In the genomic region with DNA sequence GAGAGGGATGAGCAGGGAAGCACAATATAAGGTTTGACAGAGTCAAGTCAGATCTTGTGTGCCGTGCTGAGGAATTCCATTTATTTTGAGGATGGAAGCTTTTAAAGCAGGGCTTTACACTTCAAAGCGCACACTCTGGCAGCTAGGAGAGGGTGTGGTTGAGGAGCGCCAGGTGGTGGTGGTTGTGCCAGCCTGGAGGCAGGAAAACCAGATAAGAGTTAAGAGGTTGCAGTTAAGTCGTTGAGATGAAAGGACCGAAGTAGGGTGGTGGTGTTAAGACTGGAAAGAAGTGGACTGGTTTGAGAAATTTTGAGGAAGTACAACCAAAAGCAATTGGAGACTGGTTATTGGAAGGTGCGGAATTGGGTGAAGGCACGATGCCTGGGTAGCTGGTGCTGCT, we compare ENCODE assay signal across 26 cellular contexts.
"Had no signal": no experiment of that assay in that cellular context is flagged by ENCODE, and none has a peak within 500 bp of the region (broad histone marks: within the 10 kb centered on the region; RNA-seq: fewer than 3 reads in every experiment).

No MANE protein-coding gene starts in this region.

- H3K27me3 ChIP-seq: ascending aorta, body of pancreas, SJSA1 had no signal

- H3K36me3 ChIP-seq: ascending aorta, SJSA1 had no signal

- H3K9me3 Mint-ChIP-seq: activated CD4-positive, alpha-beta memory T cell treated with anti-CD3 and anti-CD28 coated beads for 36 hours; activated naive CD4-positive, alpha-beta T cell treated with anti-CD3 and anti-CD28 coated beads, Interleukin-2, amount 50 U/mL, for 72 hours; activated naive CD8-positive, alpha-beta T cell treated with anti-CD3 and anti-CD28 coated beads, Interleukin-2, amount 50 U/mL, for 24 hours; activated T-cell treated with anti-CD3 and anti-CD28 coated beads, Interleukin-2, amount 50 U/mL, for 4 hours; central memory CD8-positive, alpha-beta T cell; T-helper 1 cell treated with Interleukin-12 subunit alpha and Interleukin-12 subunit beta and Interleukin-4 antibody, amounts not matched to agents 30 μg/mL and 1 μg/mL, for 36 hours; WTC11 had no signal

- H3K4me3 ChIP-seq: ascending aorta, body of pancreas, K562, SJSA1 had no signal

- H3K4me1 ChIP-seq: ascending aorta, body of pancreas, SJSA1 had no signal

- ATAC-seq: activated naive CD4-positive, alpha-beta T cell treated with anti-CD3 and anti-CD28 coated beads, Interleukin-2, amount 50 U/mL, for 72 hours; activated naive CD8-positive, alpha-beta T cell treated with anti-CD3 and anti-CD28 coated beads, Interleukin-2, amount 50 U/mL, for 24 hours; activated T-cell treated with anti-CD3 and anti-CD28 coated beads, Interleukin-2, amount 50 U/mL, for 4 hours; body of pancreas; K562; SK-N-SH treated with all-trans-retinoic acid at 6 μM for 48 hours; WTC11 had no signal

- H3K4me3 Mint-ChIP-seq: activated CD4-positive, alpha-beta memory T cell treated with anti-CD3 and anti-CD28 coated beads for 36 hours; activated naive CD8-positive, alpha-beta T cell treated with anti-CD3 and anti-CD28 coated beads, Interleukin-2, amount 50 U/mL, for 24 hours; activated T-cell treated with anti-CD3 and anti-CD28 coated beads, Interleukin-2, amount 50 U/mL, for 4 hours; central memory CD8-positive, alpha-beta T cell; T-helper 1 cell treated with Interleukin-12 subunit alpha and Interleukin-12 subunit beta and Interleukin-4 antibody, amounts not matched to agents 30 μg/mL and 1 μg/mL, for 36 hours; WTC11 had no signal

- H3K4me1 Mint-ChIP-seq: activated naive CD8-positive, alpha-beta T cell treated with anti-CD3 and anti-CD28 coated beads, Interleukin-2, amount 50 U/mL, for 24 hours; central memory CD8-positive, alpha-beta T cell; WTC11 had no signal

- H3K27ac Mint-ChIP-seq: activated CD4-positive, alpha-beta memory T cell treated with anti-CD3 and anti-CD28 coated beads for 36 hours; activated naive CD4-positive, alpha-beta T cell treated with anti-CD3 and anti-CD28 coated beads, Interleukin-2, amount 50 U/mL, for 72 hours; activated naive CD8-positive, alpha-beta T cell treated with anti-CD3 and anti-CD28 coated beads, Interleukin-2, amount 50 U/mL, for 24 hours; T-helper 1 cell treated with Interleukin-12 subunit alpha and Interleukin-12 subunit beta and Interleukin-4 antibody, amounts not matched to agents 30 μg/mL and 1 μg/mL, for 36 hours; WTC11 had no signal

- H3K27me3 Mint-ChIP-seq: activated naive CD8-positive, alpha-beta T cell treated with anti-CD3 and anti-CD28 coated beads, Interleukin-2, amount 50 U/mL, for 24 hours; central memory CD8-positive, alpha-beta T cell had no signal

- DNase-seq: activated CD4-positive, alpha-beta memory T cell treated with anti-CD3 and anti-CD28 coated beads for 36 hours; activated CD4-positive, alpha-beta T cell treated with anti-CD3 and anti-CD28 coated beads for 48 hours; activated CD4-positive, CD25-positive, alpha-beta regulatory T cell treated with anti-CD3 and anti-CD28 coated beads, Interleukin-2, amount 50 U/mL, for 72 hours; activated CD8-positive, alpha-beta memory T cell treated with anti-CD3 and anti-CD28 coated beads for 24 hours; activated effector memory CD4-positive, alpha-beta T cell treated with anti-CD3 and anti-CD28 coated beads, Interleukin-2, amount 50 U/mL, for 16 hours; activated naive CD4-positive, alpha-beta T cell treated with Interleukin-2 at 50 U/mL for 16 hours; activated naive CD8-positive, alpha-beta T cell treated with anti-CD3 and anti-CD28 coated beads, Interleukin-2, amount 50 U/mL, for 24 hours; activated T-cell treated with anti-CD3 and anti-CD28 coated beads, Interleukin-2, amount 50 U/mL, for 4 hours; amniotic stem cell; body of pancreas; Karpas-422; NCI-H1417 treated with DMSO at 0.1 percent for 48 hours; NCI-H1694; NCI-H2029; NCI-H446; NCI-H524; SHP77; SW 1271 had no signal

- H3K9me3 ChIP-seq: ascending aorta, body of pancreas, SJSA1 had no signal

- H3K27ac ChIP-seq: ascending aorta, body of pancreas, SJSA1 had no signal

- H3K36me3 Mint-ChIP-seq: activated CD4-positive, alpha-beta memory T cell treated with anti-CD3 and anti-CD28 coated beads for 36 hours; activated naive CD4-positive, alpha-beta T cell treated with anti-CD3 and anti-CD28 coated beads, Interleukin-2, amount 50 U/mL, for 72 hours; WTC11 had no signal
